Comparison of ENCODE assay signal across 8 cellular contexts in the genomic region with DNA sequence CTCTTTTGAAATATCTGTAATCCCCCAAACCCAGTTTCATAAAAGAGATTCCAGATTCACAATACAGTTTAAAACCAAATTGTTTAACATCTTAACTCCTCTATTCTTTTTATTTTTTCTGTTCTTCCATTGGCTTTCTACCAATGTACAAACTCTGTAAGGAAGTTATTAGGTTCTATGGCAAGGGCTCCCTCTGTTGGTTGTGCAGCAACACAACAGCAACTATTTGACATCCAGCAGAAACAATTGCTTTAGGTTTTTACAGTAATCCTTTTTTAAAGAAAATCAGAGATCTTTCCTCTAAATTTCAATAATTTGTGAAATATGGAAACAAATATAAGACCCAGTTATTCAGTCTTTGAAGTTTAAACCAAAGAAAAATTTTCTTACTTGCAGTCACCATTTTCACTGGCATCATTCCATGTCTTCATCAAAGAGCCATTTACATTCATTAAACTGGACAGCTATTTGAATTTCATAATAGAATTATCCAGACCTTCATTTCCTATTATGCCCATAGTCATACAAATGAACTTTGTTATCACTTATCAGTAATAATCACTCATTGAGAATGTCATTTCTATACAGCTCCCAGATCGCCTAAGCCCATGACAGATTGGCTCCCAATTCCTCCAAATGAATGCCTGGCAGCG. TPM values are rescaled to one million over a fixed set of nuclear protein-coding genes. Genes with fewer than 3 reads are reported as not detected.
DNase-seq lines count a peak whose midpoint lies in the region; ATAC-seq and TF ChIP-seq lines count a peak whose summit lies in the region.

No MANE protein-coding gene starts in this region.

- H2BK12ac ChIP-seq in H9 (ENCODE audit: insufficient read length, low read depth, low read length): no peak overlapping the region

- ATAC-seq in GM21423 (IDR thresholded peaks at IDR 0.05; ENCODE audit: unreplicated experiment): no peak

- H3K23ac ChIP-seq in H9 (ENCODE audit: insufficient read length, low read depth, low read length): no peak overlapping the region

- H3K4me3 Mint-ChIP-seq in H9 (no peak overlapping the region), osteocyte (ENCODE audit: unreplicated experiment) (no peak overlapping the region)

- H3K27me3 Mint-ChIP-seq in H9 (ENCODE audit: low read depth): no peaks in the 10 kb centered on the region
- H3K27me3 Mint-ChIP-seq in osteocyte (ENCODE audit: unreplicated experiment): peaks cover 10% of the 10 kb centered on the region

- H3K9me3 ChIP-seq in H9 (ENCODE audit: control insufficient read depth, low read depth, low read length): no peaks in the 10 kb centered on the region

- no CpG with 5 or more reads among the region's 2 CpGs for WGBS in H9 (ENCODE audit: extremely low coverage, insufficient read length, low lambda C conversion rate)

- no peaks in the 10 kb centered on the region for H4K20me1 ChIP-seq in H9 (ENCODE audit: control insufficient read depth, insufficient read depth, insufficient read length)

- no peaks in the 10 kb centered on the region for H3K79me2 ChIP-seq in H9 (ENCODE audit: insufficient read depth, low read length)

- H4K91ac ChIP-seq in H9 (ENCODE audit: insufficient read length, low read depth, low read length): no peak overlapping the region

- no peak overlapping the region for H2BK5ac ChIP-seq in H9 (ENCODE audit: insufficient read length, low read length)

- no peak overlapping the region for H3K4me3 ChIP-seq in fibroblast of mammary gland (ENCODE audit: control insufficient read depth, low read depth, low read length)

- no peak overlapping the region for H3K18ac ChIP-seq in H9 (ENCODE audit: insufficient read length, low read depth, low read length)

- H2AFZ ChIP-seq in H9 (ENCODE audit: low read length): no peak overlapping the region

- TF ChIP-seq CTCF in H9 (conservative IDR thresholded peaks at IDR 0.05) (peak; percentile 96), fibroblast of mammary gland (conservative IDR thresholded peaks at IDR 0.05; ENCODE audit: control insufficient read depth, insufficient read depth, low read depth, low read length) (peak; percentile 98), osteocyte (IDR thresholded peaks at IDR 0.05) (peak; percentile 91)

- H4K8ac ChIP-seq in H9 (replicated peaks; ENCODE audit: insufficient read length, low read depth, low read length): no peak overlapping the region

- no peak overlapping the region for H3K4me2 ChIP-seq in H9 (ENCODE audit: insufficient read depth, insufficient read length, low read length)

- DNase-seq in D341Med (ENCODE audit: low spot score) (peak; percentile 60), H9 (no peak), NCI-H446 (lab: John Stamatoyannopoulos, UW) (peak; percentile 48 to 76), fibroblast of mammary gland (ENCODE audit: low read depth) (peak; percentile 81), osteocyte (ENCODE audit: extremely low spot score, unreplicated experiment) (no peak)
- peak; percentile 46 for DNase-seq in activated CD4-positive, alpha-beta T cell treated with anti-CD3 and anti-CD28 coated beads for 48 hours
- no peak for DNase-seq in effector CD8-positive, alpha-beta T cell (lab: John Stamatoyannopoulos, UW)

- no peak overlapping the region for H3K4ac ChIP-seq in H9 (ENCODE audit: low read depth, low read length)

- no peaks in the 10 kb centered on the region for H3K27me3 ChIP-seq in H9 (ENCODE audit: insufficient read depth, low read length)

- H3K27ac ChIP-seq in H9 (ENCODE audit: insufficient read length, low read depth, low read length): no peak overlapping the region

- H3T11ph ChIP-seq in H9 (ENCODE audit: low read length): no peak overlapping the region

- H2BK15ac ChIP-seq in H9 (ENCODE audit: low read depth, low read length): no peak overlapping the region

- H3K56ac ChIP-seq in H9 (ENCODE audit: insufficient read length, low read depth, low read length): no peak overlapping the region

- no peak overlapping the region for H3K14ac ChIP-seq in H9 (ENCODE audit: insufficient read depth, low read length)

- H2BK120ac ChIP-seq in H9 (ENCODE audit: low read depth, low read length, poor library complexity, severe bottlenecking): no peak overlapping the region

- no peak overlapping the region for H2BK20ac ChIP-seq in H9 (ENCODE audit: low read depth, low read length, poor library complexity, severe bottlenecking)

- no peaks in the 10 kb centered on the region for H3K36me3 Mint-ChIP-seq in H9 (ENCODE audit: insufficient read depth in 1 of 3, low read depth in 3 of 3)
- no peaks in the 10 kb centered on the region for H3K36me3 Mint-ChIP-seq in osteocyte (ENCODE audit: unreplicated experiment)

- H4K5ac ChIP-seq in H9 (ENCODE audit: insufficient read length, low read depth, low read length): no peak overlapping the region

- no peaks in the 10 kb centered on the region for H3K4me1 ChIP-seq in H9 (ENCODE audit: insufficient read depth, low read length)

- no peak overlapping the region for H2AK5ac ChIP-seq in H9 (ENCODE audit: insufficient read length, low read length)

- H3K79me1 ChIP-seq in H9 (ENCODE audit: insufficient read depth, low read depth, low read length, poor library complexity, severe bottlenecking): no peaks in the 10 kb centered on the region

- H3K27ac Mint-ChIP-seq in H9: no peak overlapping the region; a peak in 1 of 7 replicates
- H3K27ac Mint-ChIP-seq in osteocyte (ENCODE audit: unreplicated experiment): no peak overlapping the region

- H3K9me3 Mint-ChIP-seq in H9: no peaks in the 10 kb centered on the region
- H3K9me3 Mint-ChIP-seq in osteocyte (ENCODE audit: unreplicated experiment): no peaks in the 10 kb centered on the region

- no peak overlapping the region for H3K9ac ChIP-seq in H9 (ENCODE audit: extremely low read depth, insufficient read length, low read length)

- H3K23me2 ChIP-seq in H9 (ENCODE audit: insufficient read length, low read depth, low read length, poor library complexity, severe bottlenecking): no peaks in the 10 kb centered on the region

- H3K4me1 Mint-ChIP-seq in H9: no peaks in the 10 kb centered on the region
- no peaks in the 10 kb centered on the region for H3K4me1 Mint-ChIP-seq in osteocyte (ENCODE audit: unreplicated experiment)

RNA-seq across cellular contexts. Expression of gene RNF11, which starts 46.5 kb away (rescaled TPM):
- total RNA-seq in H9 (2021) (55.1 and 55.8 TPM in 2 replicates), osteocyte (100 and 102 TPM in 2 replicates)

Comparison
In these comparisons a context has a peak if more than half of its experiments do, and no peak if none do; other contexts are left out.
1. DNase-seq: peak in D341Med (single experiment), NCI-H446 (2 of 2), activated CD4-positive, alpha-beta T cell treated with anti-CD3 and anti-CD28 coated beads for 48 hours (single experiment) and fibroblast of mammary gland (single experiment); none in H9 (single experiment), osteocyte (single experiment) and effector CD8-positive, alpha-beta T cell (single experiment).
2. Peak in every context shown above with its lines, with median percentiles within 50 percentile points of each other: CTCF ChIP-seq.